34 cellular contexts compared by ENCODE assay signal in genomic region chr14:53017837-53018236, GRCh38.
"Had no signal": no experiment of that assay in that cellular context is flagged by ENCODE, and none has a peak within 500 bp of the region (broad histone marks: within the 10 kb centered on the region; RNA-seq: fewer than 3 reads in every experiment).

No MANE protein-coding gene starts in this region.

- H3K36me3 ChIP-seq: lower lobe of right lung, neutrophil, sigmoid colon, thyroid gland, WERI-Rb-1 had no signal

- ATAC-seq: activated CD4-positive, CD25-positive, alpha-beta regulatory T cell treated with anti-CD3 and anti-CD28 coated beads, Interleukin-2, amount 50 U/mL, for 24 hours; activated naive CD4-positive, alpha-beta T cell treated with anti-CD3 and anti-CD28 coated beads, Interleukin-2, amount 50 U/mL, for 72 hours; activated T-cell treated with anti-CD3 and anti-CD28 coated beads, Interleukin-2, amount 50 U/mL, for 4 hours; activated T-helper 17 cell treated with anti-CD3 and anti-CD28 coated beads, Interleukin-2, amount 50 U/mL, for 72 hours; left colon; lower lobe of right lung; mucosa of descending colon; stimulated activated memory B cell treated with anti-CD40 and anti-IgM and Interleukin-4, amounts not matched to agents 10 μg/mL and 1 μg/mL and 100 μg/mL, for 72 hours; stimulated activated naive CD8-positive, alpha-beta T cell treated with anti-CD3 and anti-CD28 coated beads, Interleukin-15, amount 100 ng/mL, for 72 hours had no signal

- DNase-seq: activated CD4-positive, alpha-beta memory T cell treated with anti-CD3 and anti-CD28 coated beads for 36 hours; activated CD4-positive, alpha-beta T cell treated with anti-CD3 and anti-CD28 coated beads, Interleukin-2, amount 10 ng/mL, durations not matched to agents 24 days and 14 days; activated gamma-delta T cell treated with Interleukin-2 at 50 U/mL for 16 hours; activated T-cell treated with anti-CD3 and anti-CD28 coated beads, Interleukin-2, amount 50 U/mL, for 4 hours; dermis blood vessel endothelial cell; effector CD4-positive, alpha-beta T cell; islet precursor cell; left colon; lower lobe of right lung; mesenchymal stem cell; mucosa of descending colon; sigmoid colon; small intestine; stimulated activated CD4-positive, alpha-beta T cell treated with anti-CD3 and anti-CD28 coated beads, Interleukin-1b, Interleukin-23, amount 100 ng/mL, for 48 hours; stimulated activated CD4-positive, alpha-beta T cell treated with anti-CD3 and anti-CD28 coated beads, Interleukin-4, amount 100 ng/mL, for 4 hours; stimulated activated CD8-positive, alpha-beta memory T cell treated with anti-CD3 and anti-CD28 coated beads, Interleukin-4, amount 100 ng/mL, for 48 hours; stimulated activated naive CD8-positive, alpha-beta T cell treated with anti-CD3 and anti-CD28 coated beads, Interleukin-15, amount 100 ng/mL, for 72 hours; substantia nigra; T-helper 9 cell; thyroid gland; WERI-Rb-1 had no signal

- H3K4me3 ChIP-seq: hepatocyte, lower lobe of right lung, mucosa of descending colon, sigmoid colon, thyroid gland had no signal

- H3K4me1 Mint-ChIP-seq: activated CD4-positive, alpha-beta T cell treated with anti-CD3 and anti-CD28 coated beads, Interleukin-2, amount 10 ng/mL, durations not matched to agents 24 days and 14 days; activated T-helper 17 cell treated with anti-CD3 and anti-CD28 coated beads, Interleukin-2, amount 50 U/mL, for 72 hours; stimulated activated memory B cell treated with anti-CD40 and anti-IgM and Interleukin-4, amounts not matched to agents 10 μg/mL and 1 μg/mL and 100 μg/mL, for 72 hours; stimulated activated naive CD8-positive, alpha-beta T cell treated with anti-CD3 and anti-CD28 coated beads, Interleukin-15, amount 100 ng/mL, for 72 hours had no signal

- H3K27me3 ChIP-seq: hepatocyte, neutrophil, sigmoid colon, thyroid gland had no signal

- FAIRE-seq: bronchial epithelial cell, colon, endometrium, frontal cortex, small intestine, TTC549, urothelium cell line had no signal

- H3K4me1 ChIP-seq: lower lobe of right lung, sigmoid colon, thyroid gland had no signal

- H3K9me3 Mint-ChIP-seq: activated CD4-positive, alpha-beta memory T cell treated with anti-CD3 and anti-CD28 coated beads for 36 hours; activated T-helper 17 cell treated with anti-CD3 and anti-CD28 coated beads, Interleukin-2, amount 50 U/mL, for 72 hours; stimulated activated memory B cell treated with anti-CD40 and anti-IgM and Interleukin-4, amounts not matched to agents 10 μg/mL and 1 μg/mL and 100 μg/mL, for 72 hours; stimulated activated naive CD8-positive, alpha-beta T cell treated with anti-CD3 and anti-CD28 coated beads, Interleukin-15, amount 100 ng/mL, for 72 hours had no signal

- H3K9me3 ChIP-seq: lower lobe of right lung, mucosa of descending colon, neutrophil, sigmoid colon, thyroid gland had no signal

- H3K27ac Mint-ChIP-seq: activated CD4-positive, alpha-beta memory T cell treated with anti-CD3 and anti-CD28 coated beads for 36 hours; activated CD4-positive, alpha-beta T cell treated with anti-CD3 and anti-CD28 coated beads, Interleukin-2, amount 10 ng/mL, durations not matched to agents 24 days and 14 days; activated naive CD4-positive, alpha-beta T cell treated with anti-CD3 and anti-CD28 coated beads, Interleukin-2, amount 50 U/mL, for 72 hours; activated T-helper 17 cell treated with anti-CD3 and anti-CD28 coated beads, Interleukin-2, amount 50 U/mL, for 72 hours; natural killer cell treated with Interleukin-12 subunit alpha and Interleukin-12 subunit beta and Interleukin-15 and Interleukin-18, amount 100 ng/mL, for 72 hours; stimulated activated memory B cell treated with anti-CD40 and anti-IgM and Interleukin-4, amounts not matched to agents 10 μg/mL and 1 μg/mL and 100 μg/mL, for 72 hours had no signal

- H3K36me3 Mint-ChIP-seq: activated CD4-positive, alpha-beta memory T cell treated with anti-CD3 and anti-CD28 coated beads for 36 hours; natural killer cell treated with Interleukin-12 subunit alpha and Interleukin-12 subunit beta and Interleukin-15 and Interleukin-18, amount 100 ng/mL, for 72 hours; stimulated activated memory B cell treated with anti-CD40 and anti-IgM and Interleukin-4, amounts not matched to agents 10 μg/mL and 1 μg/mL and 100 μg/mL, for 72 hours had no signal

- H3K4me3 Mint-ChIP-seq: activated CD4-positive, alpha-beta memory T cell treated with anti-CD3 and anti-CD28 coated beads for 36 hours; activated CD4-positive, alpha-beta T cell treated with anti-CD3 and anti-CD28 coated beads, Interleukin-2, amount 10 ng/mL, durations not matched to agents 24 days and 14 days; activated T-cell treated with anti-CD3 and anti-CD28 coated beads, Interleukin-2, amount 50 U/mL, for 4 hours; activated T-helper 17 cell treated with anti-CD3 and anti-CD28 coated beads, Interleukin-2, amount 50 U/mL, for 72 hours; natural killer cell treated with Interleukin-12 subunit alpha and Interleukin-12 subunit beta and Interleukin-15 and Interleukin-18, amount 100 ng/mL, for 72 hours; stimulated activated memory B cell treated with anti-CD40 and anti-IgM and Interleukin-4, amounts not matched to agents 10 μg/mL and 1 μg/mL and 100 μg/mL, for 72 hours; stimulated activated naive CD8-positive, alpha-beta T cell treated with anti-CD3 and anti-CD28 coated beads, Interleukin-15, amount 100 ng/mL, for 72 hours had no signal

- H3K27ac ChIP-seq: hepatocyte, lower lobe of right lung, neutrophil, sigmoid colon, thyroid gland, WERI-Rb-1 had no signal

- H3K27me3 Mint-ChIP-seq: activated T-helper 17 cell treated with anti-CD3 and anti-CD28 coated beads, Interleukin-2, amount 50 U/mL, for 72 hours had no signal
